In the genomic region with DNA sequence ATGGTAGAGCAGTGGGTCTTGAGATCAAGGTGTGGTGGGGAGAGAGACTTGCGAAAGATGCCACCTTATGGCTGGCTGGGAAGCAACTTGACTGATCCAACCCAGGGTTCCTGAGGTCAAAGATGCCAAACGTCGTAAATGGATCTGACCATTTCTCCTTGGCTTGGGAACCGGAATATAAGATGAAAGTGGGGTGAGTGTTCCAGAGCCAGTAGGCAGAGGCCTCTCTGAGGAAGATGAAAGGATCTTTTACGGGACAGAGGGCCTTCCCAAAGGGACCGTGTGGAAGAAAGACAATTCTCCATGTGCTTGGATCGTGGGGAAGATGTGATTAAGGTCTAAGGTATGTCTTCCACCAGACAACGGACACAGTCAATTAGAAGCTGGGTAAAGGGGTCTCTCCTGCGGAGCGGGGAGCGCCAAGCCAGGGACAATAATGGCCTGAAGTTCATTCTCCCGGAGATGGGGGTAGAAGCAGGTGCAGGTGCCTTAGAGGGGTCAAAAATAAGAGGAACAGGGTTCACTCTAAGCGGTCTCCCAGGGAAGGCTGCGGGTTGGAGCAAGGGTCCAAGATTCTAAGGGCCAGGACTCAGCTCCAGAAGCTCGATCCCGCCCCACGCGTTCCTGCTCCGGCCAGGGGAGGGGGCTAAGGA, we compare ENCODE assay signal across 8 cellular contexts. TPM values are rescaled to one million over a fixed set of nuclear protein-coding genes. Genes with fewer than 3 reads are reported as not detected.
DNase-seq lines count a peak whose midpoint lies in the region; ATAC-seq, FAIRE-seq and TF ChIP-seq lines count a peak whose summit lies in the region.

No MANE protein-coding gene starts in this region.

- FAIRE-seq in D721Med (lab: Jason Lieb, UNC): no peak

- H3K27ac ChIP-seq in MM.1S (ENCODE audit: low read length): peak overlapping the region; percentile 16; the same call in 1 of the 2 replicates

- H3K27me3 ChIP-seq in MM.1S (replicated peaks; ENCODE audit: insufficient read depth, low read length): no peaks in the 10 kb centered on the region

- H2AFZ ChIP-seq in MM.1S (ENCODE audit: low read length): peak overlapping the region; percentile 35; the same call in 1 of the 2 replicates

- no peaks in the 10 kb centered on the region for H3K36me3 ChIP-seq in MM.1S (replicated peaks; ENCODE audit: insufficient read depth, low read length)

- H3K9me3 ChIP-seq in MM.1S (replicated peaks; ENCODE audit: insufficient read depth, low read length): no peaks in the 10 kb centered on the region

- ATAC-seq in HG03354 (IDR thresholded peaks at IDR 0.05; ENCODE audit: poor library complexity, severe bottlenecking, unreplicated experiment): no peak

- H3K9me2 ChIP-seq in MM.1S (replicated peaks; ENCODE audit: insufficient read depth, low read length): no peaks in the 10 kb centered on the region

- H3K79me2 ChIP-seq in MM.1S (ENCODE audit: low read length): peaks cover 42% of the 10 kb centered on the region

- peak overlapping the region; percentile 76 for H3K4me3 ChIP-seq in MM.1S (ENCODE audit: low read length)
- H3K4me3 ChIP-seq in choroid plexus epithelial cell (ENCODE audit: low read depth, low read length): peak overlapping the region; percentile 82

- no peaks in the 10 kb centered on the region for H4K20me1 ChIP-seq in MM.1S (ENCODE audit: insufficient read depth, low read length)

- H3K4me2 ChIP-seq in MM.1S (ENCODE audit: low read depth, low read length): peak overlapping the region; percentile 81

- H3K4me1 ChIP-seq in MM.1S (ENCODE audit: low read length): 0 out of 2 replicates have a peak, but pooled peaks cover 7% of the 10 kb centered on the region

- TF ChIP-seq CTCF in GM10266 (IDR thresholded peaks at IDR 0.05; ENCODE audit: control insufficient read depth, insufficient read depth, low read depth, missing control alignments) (peak; percentile 16), MM.1S (IDR thresholded peaks at IDR 0.05; ENCODE audit: low read length) (0 out of 2 replicates have a peak, but pooled peaks have one; percentile 9), choroid plexus epithelial cell (conservative IDR thresholded peaks at IDR 0.05; ENCODE audit: low read depth, low read length) (no peak), D721Med (IDR thresholded peaks at IDR 0.05; ENCODE audit: insufficient read depth, missing control alignments) (no peak)

- no peaks in the 10 kb centered on the region for H3F3A ChIP-seq in MM.1S (ENCODE audit: insufficient read depth, low read length)

- DNase-seq in GM10266 (ENCODE audit: extremely low spot score): no peak
- peak; percentile 11 for DNase-seq in MM.1S
- peak; percentile 43 for DNase-seq in choroid plexus epithelial cell (ENCODE audit: low read depth)
- DNase-seq in myocyte (ENCODE audit: low read depth): peak; percentile 31
- no peak for DNase-seq in D721Med (ENCODE audit: insufficient read length, low spot score)
- DNase-seq in cerebellum (ENCODE audit: low spot score): no peak
- DNase-seq in NAMALWA (ENCODE audit: low spot score): no peak

- H3K9ac ChIP-seq in MM.1S (ENCODE audit: low read length): peak overlapping the region; percentile 63

RNA-seq across cellular contexts. Expression of gene FXR2, which starts 0.8 kb away (rescaled TPM):
- 85.2 and 85.6 TPM in 2 replicates for total RNA-seq in myocyte
- polyA plus RNA-seq in myocyte (2012): 50.9 TPM
- 30.0 TPM for total RNA-seq in cerebellum

RNA-seq across cellular contexts. Expression of gene SAT2, which starts 13.7 kb away (rescaled TPM):
- total RNA-seq in myocyte: 69.2 and 73.1 TPM in 2 replicates
- 106 TPM for polyA plus RNA-seq in myocyte (2012)
- total RNA-seq in cerebellum: 20.5 TPM

RNA-seq across cellular contexts. Expression of gene SHBG, which starts 16.0 kb away (rescaled TPM):
- total RNA-seq in myocyte (0.43 and 1.4 TPM in 2 replicates), cerebellum (0.64 TPM)
- 2.0 TPM for polyA plus RNA-seq in myocyte (2012)

RNA-seq across cellular contexts. Expression of gene SOX15, which starts 24.0 kb away (rescaled TPM):
- total RNA-seq in myocyte: 4.0 and 10.9 TPM in 2 replicates
- polyA plus RNA-seq in myocyte (2012): 3.1 TPM
- total RNA-seq in cerebellum: 1.5 TPM

RNA-seq across cellular contexts. Expression of gene MPDU1, which starts 30.2 kb away (rescaled TPM):
- total RNA-seq in myocyte (185 and 199 TPM in 2 replicates), cerebellum (37.6 TPM)
- 61.3 TPM for polyA plus RNA-seq in myocyte (2012)

Comparison
In these comparisons a context has a peak if more than half of its experiments do, and no peak if none do; other contexts are left out.
1. DNase-seq: peak in MM.1S (single experiment), choroid plexus epithelial cell (single experiment) and myocyte (single experiment); none in GM10266 (single experiment), D721Med (single experiment), cerebellum (single experiment) and NAMALWA (single experiment).
2. CTCF ChIP-seq: peak in GM10266 (single experiment) and MM.1S (single experiment); none in choroid plexus epithelial cell (single experiment) and D721Med (single experiment).